In genomic region chr6:1689141-1689540, GRCh38 we compare ENCODE assay signal across 18 cellular contexts.
DNase-seq lines count a peak whose midpoint lies in the region; ATAC-seq, FAIRE-seq and TF ChIP-seq lines count a peak whose summit lies in the region.
"Had no signal": no experiment of that assay in that cellular context is flagged by ENCODE, and none has a peak within 500 bp of the region (broad histone marks: within the 10 kb centered on the region; RNA-seq: fewer than 3 reads in every experiment).

No MANE protein-coding gene starts in this region.

- ATAC-seq in GM18858 (IDR thresholded peaks at IDR 0.05; ENCODE audit: unreplicated experiment) = no peak
- no peak for ATAC-seq in stimulated activated naive CD8-positive, alpha-beta T cell treated with anti-CD3 and anti-CD28 coated beads, Interleukin-15, Interleukin-2, amounts not matched to agents 100 U/mL and 50 U/mL, for 24 hours
- ATAC-seq: activated CD4-positive, alpha-beta T cell treated with anti-CD3 and anti-CD28 coated beads for 36 hours; body of pancreas; gastrocnemius medialis; left lobe of liver had no signal

- POLR2A ChIA-PET in SK-N-SH (lab: Yijun Ruan, JAX) = no interaction called here

- no peaks in the 10 kb centered on the region for H3K9me2 ChIP-seq in SK-N-SH

- H3K9me3 Mint-ChIP-seq in mesothelial cell of epicardium = peaks cover 18% of the 10 kb centered on the region

- H3K4me3 ChIP-seq in bronchial epithelial cell (ENCODE audit: low read depth, low read length) (no peak overlapping the region), SK-N-SH (ENCODE audit: low read depth in 2 of 2, low read length in 1 of 2) (no peak overlapping the region)
- H3K4me3 ChIP-seq: body of pancreas, coronary artery, gastrocnemius medialis, MG63 had no signal

- no peak for FAIRE-seq in bronchial epithelial cell (lab: Jason Lieb, UNC)

- DNase-seq in Caki2 (ENCODE audit: low read depth) = peak; percentile 59
- DNase-seq in bronchial epithelial cell (ENCODE audit: low read depth) = peak; percentile 90
- DNase-seq in mesothelial cell of epicardium (ENCODE audit: low spot score in 2 of 2, unreplicated experiment in 2 of 2) = no peak
- no peak for DNase-seq in stimulated activated naive CD8-positive, alpha-beta T cell treated with anti-CD3 and anti-CD28 coated beads, Interleukin-15, Interleukin-2, amounts not matched to agents 100 U/mL and 50 U/mL, for 24 hours
- no peak for DNase-seq in activated T-cell treated with anti-CD3 and anti-CD28 coated beads, Interleukin-2, amount 50 U/mL, for 1 hour
- no peak for DNase-seq in SK-N-SH
- DNase-seq: activated CD4-positive, alpha-beta T cell treated with anti-CD3 and anti-CD28 coated beads for 36 hours; activated naive CD8-positive, alpha-beta T cell treated with anti-CD3 and anti-CD28 coated beads for 36 hours; body of pancreas; CD4-positive, alpha-beta T cell; gastrocnemius medialis; MG63; NCI-H2227 treated with DMSO at 0.1 percent for 48 hours; SW 1271 had no signal

- in situ Hi-C loops in Caki2 (cut with HindIII; ENCODE audit: low pct_unique_long_range_greater_than_20kb, low sequenced_read_pairs) = no loop called here

- TF ChIP-seq EP300 in Ishikawa (IDR thresholded peaks at IDR 0.05; ENCODE audit: borderline replicate concordance) (no peak; the same call in 1 of the 2 replicates), SK-N-SH (IDR thresholded peaks at IDR 0.05; ENCODE audit: borderline replicate concordance in 1 of 2, low read depth in 1 of 2, low read length in 1 of 2) (no peak)

- H4K20me1 ChIP-seq in SK-N-SH (ENCODE audit: insufficient read depth) = no peaks in the 10 kb centered on the region

- no peaks in the 10 kb centered on the region for H3K27me3 ChIP-seq in bronchial epithelial cell (ENCODE audit: control insufficient read depth, insufficient read depth, low read length)
- no peaks in the 10 kb centered on the region for H3K27me3 ChIP-seq in SK-N-SH (ENCODE audit: insufficient read depth)
- H3K27me3 ChIP-seq: body of pancreas, gastrocnemius medialis, MG63 had no signal

- TF ChIP-seq RAD21 in Ishikawa (IDR thresholded peaks at IDR 0.05; ENCODE audit: low read depth) = no peak
- TF ChIP-seq RAD21 in SK-N-SH (IDR thresholded peaks at IDR 0.05; ENCODE audit: low read length) = no peak

- no peak overlapping the region for H3K27ac ChIP-seq in SK-N-SH (ENCODE audit: low read depth in 2 of 2, low read length in 1 of 2)
- H3K27ac ChIP-seq: body of pancreas, coronary artery, gastrocnemius medialis had no signal

- no peak overlapping the region for H3K9ac ChIP-seq in SK-N-SH

- H3K36me3 ChIP-seq in bronchial epithelial cell (ENCODE audit: control insufficient read depth, insufficient read depth, low read length) = no peaks in the 10 kb centered on the region
- no peaks in the 10 kb centered on the region for H3K36me3 ChIP-seq in SK-N-SH (replicated peaks in 1 of 2; ENCODE audit: control insufficient read depth in 1 of 2, insufficient read depth in 2 of 2, low read length in 1 of 2)
- H3K36me3 ChIP-seq: gastrocnemius medialis, MG63 had no signal

- no peaks in the 10 kb centered on the region for H3K79me2 ChIP-seq in SK-N-SH (ENCODE audit: insufficient read depth)

- peaks cover 11 to 17% of the 10 kb centered on the region in 2 experiments for H3K4me1 ChIP-seq in SK-N-SH (ENCODE audit: control insufficient read depth in 1 of 2, insufficient read depth in 2 of 2, low read depth in 1 of 2, low read length in 1 of 2)
- H3K4me1 ChIP-seq: body of pancreas had no signal

- no peaks in the 10 kb centered on the region for H3K27me3 Mint-ChIP-seq in mesothelial cell of epicardium (ENCODE audit: low read depth)
- H3K27me3 Mint-ChIP-seq: activated CD4-positive, alpha-beta T cell treated with anti-CD3 and anti-CD28 coated beads for 36 hours; activated naive CD8-positive, alpha-beta T cell treated with anti-CD3 and anti-CD28 coated beads for 36 hours; CD4-positive, alpha-beta T cell had no signal

- peaks cover 45% of the 10 kb centered on the region for H3K4me1 Mint-ChIP-seq in mesothelial cell of epicardium
- H3K4me1 Mint-ChIP-seq: activated CD4-positive, alpha-beta T cell treated with anti-CD3 and anti-CD28 coated beads for 36 hours; activated naive CD8-positive, alpha-beta T cell treated with anti-CD3 and anti-CD28 coated beads for 36 hours had no signal

- no peak for TF ChIP-seq CTCF in bronchial epithelial cell (IDR thresholded peaks at IDR 0.05; ENCODE audit: insufficient read depth, low read length, severe bottlenecking)
- no peak for TF ChIP-seq CTCF in mesothelial cell of epicardium (IDR thresholded peaks at IDR 0.05; ENCODE audit: unreplicated experiment)
- TF ChIP-seq CTCF in SK-N-SH (IDR thresholded peaks at IDR 0.05) = no peak

- peaks cover 7% of the 10 kb centered on the region for H3K36me3 Mint-ChIP-seq in mesothelial cell of epicardium

- H3F3A ChIP-seq in SK-N-SH (replicated peaks; ENCODE audit: insufficient read depth) = peaks cover 12% of the 10 kb centered on the region

- 0 out of 2 replicates have a peak, but pooled peaks cover 8% of the 10 kb centered on the region for H3K9me3 ChIP-seq in SK-N-SH
- H3K9me3 ChIP-seq: body of pancreas, gastrocnemius medialis, MG63 had no signal

- peak overlapping the region; percentile 59 for H3K27ac Mint-ChIP-seq in mesothelial cell of epicardium
- H3K27ac Mint-ChIP-seq: activated CD4-positive, alpha-beta T cell treated with anti-CD3 and anti-CD28 coated beads for 36 hours; activated naive CD8-positive, alpha-beta T cell treated with anti-CD3 and anti-CD28 coated beads for 36 hours; CD4-positive, alpha-beta T cell had no signal

- CTCF ChIA-PET in SK-N-SH (lab: Yijun Ruan, JAX) = interaction anchor here (0.9 to 1.3 kb wide), 3 partner anchors 13 to 112 kb away, joined by 3 to 4 read pairs (median 3); no protein-coding TSS in a partner anchor

- no peak overlapping the region for H2AFZ ChIP-seq in SK-N-SH (ENCODE audit: low read depth)

- H3K4me2 ChIP-seq in SK-N-SH = no peak overlapping the region

- H3K4me3 Mint-ChIP-seq in mesothelial cell of epicardium = no peak overlapping the region
- H3K4me3 Mint-ChIP-seq: activated CD4-positive, alpha-beta T cell treated with anti-CD3 and anti-CD28 coated beads for 36 hours; activated naive CD8-positive, alpha-beta T cell treated with anti-CD3 and anti-CD28 coated beads for 36 hours; CD4-positive, alpha-beta T cell had no signal

- WGBS in SK-N-SH (ENCODE audit: low lambda C conversion rate) = 73% methylated on average over 1 of the region's 1 CpG

TF ChIP-seq in Ishikawa, 13 proteins besides CTCF, POLR2A, EP300 and RAD21:
- TF ChIP-seq CEBPB (IDR thresholded peaks at IDR 0.05) (0 out of 2 replicates have a peak, but pooled peaks have one; percentile 5), YY1 (IDR thresholded peaks at IDR 0.05; ENCODE audit: low read depth) (no peak)

TF ChIP-seq in SK-N-SH, 30 proteins besides CTCF, POLR2A, EP300 and RAD21:
- TF ChIP-seq, protein P1, sequence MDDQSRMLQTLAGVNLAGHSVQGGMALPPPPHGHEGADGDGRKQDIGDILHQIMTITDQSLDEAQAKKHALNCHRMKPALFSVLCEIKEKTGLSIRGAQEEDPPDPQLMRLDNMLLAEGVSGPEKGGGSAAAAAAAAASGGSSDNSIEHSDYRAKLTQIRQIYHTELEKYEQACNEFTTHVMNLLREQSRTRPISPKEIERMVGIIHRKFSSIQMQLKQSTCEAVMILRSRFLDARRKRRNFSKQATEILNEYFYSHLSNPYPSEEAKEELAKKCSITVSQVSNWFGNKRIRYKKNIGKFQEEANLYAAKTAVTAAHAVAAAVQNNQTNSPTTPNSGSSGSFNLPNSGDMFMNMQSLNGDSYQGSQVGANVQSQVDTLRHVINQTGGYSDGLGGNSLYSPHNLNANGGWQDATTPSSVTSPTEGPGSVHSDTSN (IDR thresholded peaks at IDR 0.05) = no peak
- TF ChIP-seq ELF1 (IDR thresholded peaks at IDR 0.05) = no peak
- no peak for TF ChIP-seq FOSL2 (IDR thresholded peaks at IDR 0.05; ENCODE audit: borderline replicate concordance, low read depth)
- no peak for TF ChIP-seq NFIC (IDR thresholded peaks at IDR 0.05; ENCODE audit: borderline replicate concordance)
- TF ChIP-seq NRF1 (IDR thresholded peaks at IDR 0.05; ENCODE audit: low read depth, low read length) = no peak
- no peak for TF ChIP-seq MEF2A (IDR thresholded peaks at IDR 0.05; ENCODE audit: borderline replicate concordance, low read depth)
- TF ChIP-seq SIN3A (IDR thresholded peaks at IDR 0.05; ENCODE audit: borderline replicate concordance, low read depth, low read length) = no peak
- no peak for TF ChIP-seq GABPA (IDR thresholded peaks at IDR 0.05; ENCODE audit: low read depth)
- TF ChIP-seq, protein P2, sequence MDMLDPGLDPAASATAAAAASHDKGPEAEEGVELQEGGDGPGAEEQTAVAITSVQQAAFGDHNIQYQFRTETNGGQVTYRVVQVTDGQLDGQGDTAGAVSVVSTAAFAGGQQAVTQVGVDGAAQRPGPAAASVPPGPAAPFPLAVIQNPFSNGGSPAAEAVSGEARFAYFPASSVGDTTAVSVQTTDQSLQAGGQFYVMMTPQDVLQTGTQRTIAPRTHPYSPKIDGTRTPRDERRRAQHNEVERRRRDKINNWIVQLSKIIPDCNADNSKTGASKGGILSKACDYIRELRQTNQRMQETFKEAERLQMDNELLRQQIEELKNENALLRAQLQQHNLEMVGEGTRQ (IDR thresholded peaks at IDR 0.05; ENCODE audit: borderline replicate concordance, low read depth, low read length) = no peak
- TF ChIP-seq RCOR1 (IDR thresholded peaks at IDR 0.05; ENCODE audit: low read length) = no peak
- no peak for TF ChIP-seq RFX5 (IDR thresholded peaks at IDR 0.05; ENCODE audit: low read length)
- TF ChIP-seq FOXM1 (IDR thresholded peaks at IDR 0.05; ENCODE audit: low read depth) = no peak
TF ChIP-seq in SK-N-SH: peak in this region for 0.

Comparison
In these comparisons a context has a peak if more than half of its experiments do, and no peak if none do; other contexts are left out.
1. DNase-seq: peak in Caki2 (single experiment) and bronchial epithelial cell (single experiment); none in mesothelial cell of epicardium (0 of 2), stimulated activated naive CD8-positive, alpha-beta T cell treated with anti-CD3 and anti-CD28 coated beads, Interleukin-15, Interleukin-2, amounts not matched to agents 100 U/mL and 50 U/mL, for 24 hours (single experiment), activated T-cell treated with anti-CD3 and anti-CD28 coated beads, Interleukin-2, amount 50 U/mL, for 1 hour (single experiment) and SK-N-SH (single experiment).